ENCODE assay signal across 17 cellular contexts in genomic region chr14:105374389-105374788, GRCh38.
"Had no signal": no experiment of that assay in that cellular context is flagged by ENCODE, and none has a peak within 500 bp of the region (broad histone marks: within the 10 kb centered on the region; RNA-seq: fewer than 3 reads in every experiment).

No MANE protein-coding gene starts in this region.

- H3K4me1 ChIP-seq: body of pancreas, pancreas, tibial nerve had no signal

- H3K9me3 ChIP-seq: body of pancreas, pancreas, tibial nerve had no signal

- H3K9me3 Mint-ChIP-seq: effector memory CD8-positive, alpha-beta T cell had no signal

- H3K27ac ChIP-seq: body of pancreas, pancreas, tibial nerve had no signal

- H3K27me3 Mint-ChIP-seq: dendritic cell treated with granulocyte-macrophage colony-stimulating factor and Interleukin-4, amounts not matched to agents 40 ng/mL and 50 ng/mL, for 4 days; effector memory CD8-positive, alpha-beta T cell; naive B cell had no signal

- H3K4me3 ChIP-seq: body of pancreas, lung, pancreas, tibial nerve had no signal

- H3K36me3 Mint-ChIP-seq: activated naive CD4-positive, alpha-beta T cell treated with anti-CD3 and anti-CD28 coated beads, Interleukin-2, amount 50 U/mL, for 72 hours; naive B cell had no signal

- DNase-seq: activated CD4-positive, alpha-beta T cell treated with anti-CD3 and anti-CD28 coated beads, Interleukin-2, amount 50 U/mL, for 1 hour; activated effector memory CD4-positive, alpha-beta T cell treated with anti-CD3 and anti-CD28 coated beads, Interleukin-2, amount 50 U/mL, for 16 hours; activated T-cell treated with anti-CD3 and anti-CD28 coated beads, Interleukin-2, amount 50 U/mL, for 1 hour; amniotic stem cell; body of pancreas; effector memory CD8-positive, alpha-beta T cell; left cardiac atrium; naive B cell; pancreas; retina; stimulated activated CD4-positive, alpha-beta T cell treated with anti-CD3 and anti-CD28 coated beads, Interleukin-15, amount 100 ng/mL, for 24 hours; stimulated activated CD4-positive, alpha-beta T cell treated with anti-CD3 and anti-CD28 coated beads, Interleukin-4, amount 100 ng/mL, for 4 hours; T-helper 2 cell had no signal

- H3K27me3 ChIP-seq: body of pancreas, pancreas, tibial nerve had no signal

- ATAC-seq: activated naive CD4-positive, alpha-beta T cell treated with anti-CD3 and anti-CD28 coated beads, Interleukin-2, amount 50 U/mL, for 72 hours; body of pancreas; effector memory CD8-positive, alpha-beta T cell; left cardiac atrium; pancreas had no signal

- H3K4me3 Mint-ChIP-seq: dendritic cell treated with granulocyte-macrophage colony-stimulating factor and Interleukin-4, amounts not matched to agents 40 ng/mL and 50 ng/mL, for 4 days; effector memory CD8-positive, alpha-beta T cell; naive B cell had no signal

- H3K27ac Mint-ChIP-seq: dendritic cell treated with granulocyte-macrophage colony-stimulating factor and Interleukin-4, amounts not matched to agents 40 ng/mL and 50 ng/mL, for 4 days; naive B cell had no signal
